Comparison of ENCODE assay signal across 8 cellular contexts in genomic region chr1:168234846-168235547, GRCh38.
DNase-seq lines count a peak whose midpoint lies in the region; ATAC-seq lines count a peak whose summit lies in the region.

No MANE protein-coding gene starts in this region.

- H3K4me3 ChIP-seq in adipocyte (ENCODE audit: low read length) = peak overlapping the region; percentile 8

- DNase-seq in D341Med (ENCODE audit: low spot score) (peak; percentile 81), OCI-M1 (lab: John Stamatoyannopoulos, UW) (peak; percentile 83), adipocyte (ENCODE audit: low read depth) (peak; percentile 67), iPS-NIHi7 (ENCODE audit: extremely low spot score) (peak; percentile 82), substantia nigra (lab: John Stamatoyannopoulos, UW) (peak in 7 of 49 donors; percentile 4 to 30 (median 15))

- no peaks in the 10 kb centered on the region for H3K9me3 ChIP-seq in adipocyte (ENCODE audit: control insufficient read depth, low read length)

- peak overlapping the region; percentile 32 for H3K27ac ChIP-seq in substantia nigra (ENCODE audit: low read depth, low read length, poor library complexity, severe bottlenecking)

- ATAC-seq in GM19351 (IDR thresholded peaks at IDR 0.05; ENCODE audit: unreplicated experiment) (peak; percentile 93), HG03460 (IDR thresholded peaks at IDR 0.05; ENCODE audit: unreplicated experiment) (peak; percentile 89), HG03097 (IDR thresholded peaks at IDR 0.05; ENCODE audit: low FRiP score, unreplicated experiment) (no peak)

- H3K27me3 ChIP-seq in adipocyte (replicated peaks; ENCODE audit: control insufficient read depth, insufficient read depth, low read length) = no peaks in the 10 kb centered on the region

- H3K36me3 ChIP-seq in adipocyte (ENCODE audit: control insufficient read depth, insufficient read depth, low read length, severe bottlenecking) = peaks cover 74% of the 10 kb centered on the region

- H3K4me1 ChIP-seq in adipocyte (ENCODE audit: control insufficient read depth, insufficient read depth, low read length) = peaks cover 44% of the 10 kb centered on the region

- peak overlapping the region; percentile 40 for H3K9ac ChIP-seq in adipocyte (ENCODE audit: low read length)
